11 cellular contexts compared by ENCODE assay signal in the genomic region with DNA sequence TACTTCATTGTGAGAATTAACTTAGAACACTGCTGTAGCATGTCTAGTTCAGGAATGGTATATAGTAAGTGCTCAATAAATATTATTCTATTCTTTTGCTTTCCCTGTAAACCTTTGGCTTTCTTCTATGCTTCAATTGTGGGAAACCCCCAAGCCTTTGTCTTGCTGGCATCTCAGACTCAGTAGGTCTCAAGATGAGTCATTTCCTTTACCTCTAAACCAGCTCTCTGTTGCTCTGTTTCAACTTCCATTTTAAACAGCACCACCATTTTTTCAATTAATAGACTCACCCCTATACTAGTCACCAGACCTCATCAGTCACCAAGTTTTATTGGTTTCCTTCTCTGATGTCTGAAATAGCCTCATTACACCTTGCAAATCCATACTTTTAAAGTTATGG. TPM values are rescaled to one million over a fixed set of nuclear protein-coding genes. Genes with fewer than 3 reads are reported as not detected.
DNase-seq lines count a peak whose midpoint lies in the region; ATAC-seq, FAIRE-seq and TF ChIP-seq lines count a peak whose summit lies in the region.
"Had no signal": no experiment of that assay in that cellular context is flagged by ENCODE, and none has a peak within 500 bp of the region (broad histone marks: within the 10 kb centered on the region; RNA-seq: fewer than 3 reads in every experiment).

No MANE protein-coding gene starts in this region.

- peaks cover 26% of the 10 kb centered on the region for H3K4me1 Mint-ChIP-seq in activated T-helper 2 cell treated with anti-CD3 and anti-CD28 coated beads, Interferon-gamma antibody, Interleukin-2, Interleukin-4, amounts not matched to agents 10 μg/mL and 5 μg/mL and 100 μg/mL, durations not matched to agents 14 hours and 24 hours and 36 hours (ENCODE audit: low read depth)

- H3K27me3 ChIP-seq in pancreas (no peaks in the 10 kb centered on the region), testis (no peaks in the 10 kb centered on the region)

- H3K36me3 Mint-ChIP-seq in activated T-helper 2 cell treated with anti-CD3 and anti-CD28 coated beads, Interferon-gamma antibody, Interleukin-2, Interleukin-4, amounts not matched to agents 10 μg/mL and 5 μg/mL and 100 μg/mL, durations not matched to agents 14 hours and 24 hours and 36 hours (ENCODE audit: low read depth) = peaks cover 25% of the 10 kb centered on the region

- H3K9me3 ChIP-seq in pancreas (no peaks in the 10 kb centered on the region), testis (no peaks in the 10 kb centered on the region)

- peak; percentile 37 for DNase-seq in GM10248 (ENCODE audit: extremely low spot score)
- peak; percentile 18 for DNase-seq in activated T-helper 2 cell treated with anti-CD3 and anti-CD28 coated beads, Interferon-gamma antibody, Interleukin-2, Interleukin-4, amounts not matched to agents 10 μg/mL and 5 μg/mL and 100 μg/mL, durations not matched to agents 14 hours and 24 hours and 36 hours (ENCODE audit: low spot score)
- DNase-seq in cardiac septum (ENCODE audit: low spot score) = no peak
- DNase-seq in pancreas = no peak
- no peak for DNase-seq in KBM-7
- no peak for DNase-seq in testis
- DNase-seq: DMS53, mesenchymal stem cell had no signal

- H3K4me1 ChIP-seq in pancreas = no peaks in the 10 kb centered on the region
- H3K4me1 ChIP-seq in testis = no peaks in the 10 kb centered on the region

- no peak for FAIRE-seq in pancreas (lab: Jason Lieb, UNC)

- ATAC-seq in GM19395 (IDR thresholded peaks at IDR 0.05; ENCODE audit: unreplicated experiment) = peak; percentile 98
- ATAC-seq in HG03095 (IDR thresholded peaks at IDR 0.05; ENCODE audit: unreplicated experiment) = peak; percentile 98
- ATAC-seq in pancreas = no peak

- H3K36me3 ChIP-seq in pancreas (no peaks in the 10 kb centered on the region), testis (ENCODE audit: low read depth, missing control alignments) (no peaks in the 10 kb centered on the region)

- no peaks in the 10 kb centered on the region for H3K27me3 Mint-ChIP-seq in activated T-helper 2 cell treated with anti-CD3 and anti-CD28 coated beads, Interferon-gamma antibody, Interleukin-2, Interleukin-4, amounts not matched to agents 10 μg/mL and 5 μg/mL and 100 μg/mL, durations not matched to agents 14 hours and 24 hours and 36 hours (ENCODE audit: low read depth)
- H3K27me3 Mint-ChIP-seq: dendritic cell treated with granulocyte-macrophage colony-stimulating factor and Interleukin-4, amounts not matched to agents 40 ng/mL and 50 ng/mL, for 4 days had no signal

- TF ChIP-seq POLR2A in testis (IDR thresholded peaks at IDR 0.05) = no peak

- H3K27ac ChIP-seq in pancreas (no peak overlapping the region), testis (no peak overlapping the region)

- peaks cover 20% of the 10 kb centered on the region for H3K9me3 Mint-ChIP-seq in activated T-helper 2 cell treated with anti-CD3 and anti-CD28 coated beads, Interferon-gamma antibody, Interleukin-2, Interleukin-4, amounts not matched to agents 10 μg/mL and 5 μg/mL and 100 μg/mL, durations not matched to agents 14 hours and 24 hours and 36 hours
- H3K9me3 Mint-ChIP-seq: dendritic cell treated with granulocyte-macrophage colony-stimulating factor and Interleukin-4, amounts not matched to agents 40 ng/mL and 50 ng/mL, for 4 days had no signal

- CTCF ChIA-PET in GM10248 (lab: Yijun Ruan, JAX) = interaction anchor here (1.2 to 1.3 kb wide), 2 partner anchors 10 to 39 kb away, joined by 3 read pairs; no protein-coding TSS in a partner anchor

- H3K27ac Mint-ChIP-seq in activated T-helper 2 cell treated with anti-CD3 and anti-CD28 coated beads, Interferon-gamma antibody, Interleukin-2, Interleukin-4, amounts not matched to agents 10 μg/mL and 5 μg/mL and 100 μg/mL, durations not matched to agents 14 hours and 24 hours and 36 hours = peak overlapping the region; percentile 36
- H3K27ac Mint-ChIP-seq: dendritic cell treated with granulocyte-macrophage colony-stimulating factor and Interleukin-4, amounts not matched to agents 40 ng/mL and 50 ng/mL, for 4 days had no signal

- POLR2A ChIA-PET in GM10248 (lab: Yijun Ruan, JAX) = no interaction called here

- intact Hi-C loops in activated T-helper 2 cell treated with anti-CD3 and anti-CD28 coated beads, Interferon-gamma antibody, Interleukin-2, Interleukin-4, amounts not matched to agents 10 μg/mL and 5 μg/mL and 100 μg/mL, durations not matched to agents 14 hours and 24 hours and 36 hours (cut with micrococcal nuclease) = loop anchor here (1.0 to 5.0 kb wide), 3 partner anchors 43 to 459 kb away; a partner anchor contains a TSS
- intact Hi-C loops in cardiac septum (cut with DNase I) = no loop called here
- intact Hi-C loops in pancreas (cut with DNase I) = no loop called here
- intact Hi-C loops in testis (cut with DNase I; ENCODE audit: low total_unique reads) = no loop called here

- H3K4me3 Mint-ChIP-seq in activated T-helper 2 cell treated with anti-CD3 and anti-CD28 coated beads, Interferon-gamma antibody, Interleukin-2, Interleukin-4, amounts not matched to agents 10 μg/mL and 5 μg/mL and 100 μg/mL, durations not matched to agents 14 hours and 24 hours and 36 hours (ENCODE audit: low read depth) = no peak overlapping the region
- H3K4me3 Mint-ChIP-seq: dendritic cell treated with granulocyte-macrophage colony-stimulating factor and Interleukin-4, amounts not matched to agents 40 ng/mL and 50 ng/mL, for 4 days had no signal

- no peak overlapping the region for H3K4me3 ChIP-seq in pancreas
- H3K4me3 ChIP-seq in testis = no peak overlapping the region

- TF ChIP-seq CTCF in GM10248 (IDR thresholded peaks at IDR 0.05; ENCODE audit: control extremely low read depth, extremely low read depth, low read depth, missing control alignments) = no peak
- no peak for TF ChIP-seq CTCF in pancreas (IDR thresholded peaks at IDR 0.05)
- no peak for TF ChIP-seq CTCF in testis (IDR thresholded peaks at IDR 0.05)

- in situ Hi-C loops in KBM-7 (cut with MboI; ENCODE audit: low pct_unique_long_range_greater_than_20kb, low sequenced_read_pairs) = no loop called here

RNA-seq across cellular contexts. Expression of a gene that starts 43.5 kb away (rescaled TPM):
- 50.5 and 51.0 TPM in 2 replicates for total RNA-seq in activated T-helper 2 cell treated with anti-CD3 and anti-CD28 coated beads, Interferon-gamma antibody, Interleukin-2, Interleukin-4, amounts not matched to agents 10 μg/mL and 5 μg/mL and 100 μg/mL, durations not matched to agents 14 hours and 24 hours and 36 hours
- total RNA-seq in cardiac septum = 99.8 TPM
- total RNA-seq in pancreas = 10 to 100 TPM in 5 of 6 donors, 1 to 10 TPM in 1; 8.8 to 23.4 (median 17.3) TPM
- 1 to 10 TPM; 4.3 to 8.0 TPM for polyA plus RNA-seq in pancreas
- 10 to 100 TPM; 17.2 to 17.5 TPM for total RNA-seq in testis
- 47.9 TPM for polyA plus RNA-seq in testis (ENCODE audit: insufficient read depth, low read depth, low replicate concordance)

Comparison
In these comparisons a context has a peak if more than half of its experiments do, and no peak if none do; other contexts are left out.
1. DNase-seq: peak in GM10248 (single experiment) and activated T-helper 2 cell treated with anti-CD3 and anti-CD28 coated beads, Interferon-gamma antibody, Interleukin-2, Interleukin-4, amounts not matched to agents 10 μg/mL and 5 μg/mL and 100 μg/mL, durations not matched to agents 14 hours and 24 hours and 36 hours (single experiment); none in cardiac septum (single experiment), pancreas (0 of 6), KBM-7 (single experiment) and testis (single experiment).
2. ATAC-seq: peak in GM19395 (single experiment) and HG03095 (single experiment); none in pancreas (0 of 4).